ENCODE assay signal across 30 cellular contexts in the genomic region with DNA sequence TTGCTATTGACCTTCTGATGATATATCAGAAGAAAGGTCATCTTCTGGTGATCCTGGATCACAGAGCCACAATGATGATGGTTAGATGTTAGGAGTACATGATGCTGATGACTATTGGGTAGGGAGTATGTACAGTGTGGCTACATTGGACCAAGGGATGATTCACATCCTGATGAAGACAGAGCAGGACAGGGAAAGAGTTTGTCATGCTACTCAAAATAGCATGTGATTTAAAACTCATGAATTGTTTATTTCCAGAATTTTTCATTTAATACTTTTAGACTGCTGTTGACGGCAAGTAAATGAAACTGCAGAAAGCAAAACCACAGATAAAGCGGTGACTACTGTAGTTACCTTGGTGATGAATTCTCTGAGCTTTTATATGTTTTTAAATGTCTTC.
DNase-seq lines count a peak whose midpoint lies in the region; ATAC-seq, FAIRE-seq and TF ChIP-seq lines count a peak whose summit lies in the region.
"Had no signal": no experiment of that assay in that cellular context is flagged by ENCODE, and none has a peak within 500 bp of the region (broad histone marks: within the 10 kb centered on the region; RNA-seq: fewer than 3 reads in every experiment).

No MANE protein-coding gene starts in this region.

- H3K4me1 ChIP-seq in mammary epithelial cell (ENCODE audit: insufficient read depth, low read length): no peaks in the 10 kb centered on the region
- H3K4me1 ChIP-seq: esophagus squamous epithelium, SJSA1 had no signal

- no peak for TF ChIP-seq CTCF in mammary epithelial cell (conservative IDR thresholded peaks at IDR 0.05 in 1 of 2, IDR thresholded peaks at IDR 0.05 in 1 of 2; ENCODE audit: extremely low read depth in 1 of 2, insufficient read depth in 1 of 2, low read depth in 1 of 2, low read length in 2 of 2)

- FAIRE-seq in H54 (lab: Jason Lieb, UNC): peak; percentile 30
- FAIRE-seq: colon, GM12878 had no signal

- H3K36me3 ChIP-seq in mammary epithelial cell (ENCODE audit: insufficient read depth, low read length): no peaks in the 10 kb centered on the region
- H3K36me3 ChIP-seq: esophagus squamous epithelium, SJSA1, WERI-Rb-1 had no signal

- BruUV-seq in mammary epithelial cell (replicated peaks; lab: Mats Ljungman, UMichigan): no TSS peak

- CTCF ChIA-PET in mammary epithelial cell (lab: Charles Lee; ENCODE audit: low non-redundant PET): no interaction called here

- TF ChIP-seq POLR2A in H54 (IDR thresholded peaks at IDR 0.05; ENCODE audit: low read depth, low read length): no peak

- WGBS in mammary epithelial cell (ENCODE audit: low coverage, missing lambda C conversion rate): 100% methylated on average over 2 of the region's 2 CpGs

- peaks cover 3% of the 10 kb centered on the region for H3K9me3 ChIP-seq in mammary epithelial cell (replicated peaks; ENCODE audit: insufficient read depth, low read length)
- H3K9me3 ChIP-seq: esophagus squamous epithelium, SJSA1 had no signal

- DNase-seq in H54 (ENCODE audit: insufficient read length, low spot score) (no peak), NCI-H226 (peak; percentile 48), mammary epithelial cell (peak; percentile 48), non-pigmented ciliary epithelial cell (ENCODE audit: low read depth) (peak; percentile 43), NCI-H146 treated with DMSO at 0.1 percent for 48 hours (lab: John Stamatoyannopoulos, UW; ENCODE audit: unreplicated experiment) (no peak), COR-L47 (lab: John Stamatoyannopoulos, UW) (no peak)
- no peak for DNase-seq in stimulated activated naive CD4-positive, alpha-beta T cell treated with Interleukin-2 at 50 U/mL for 16 hours (lab: John Stamatoyannopoulos, UW)
- DNase-seq: activated CD4-positive, alpha-beta T cell treated with anti-CD3 and anti-CD28 coated beads, Interleukin-2, amount 10 ng/mL, durations not matched to agents 7 days and 5 days; CD8-positive, alpha-beta T cell; DMS53; effector memory CD8-positive, alpha-beta T cell; esophagus squamous epithelium; glutamatergic neuron; GOT3; mesenchymal stem cell; NCI-H1048; NCI-H2029 treated with DMSO at 0.1 percent for 48 hours; NCI-H446; occipital lobe; stimulated activated CD4-positive, alpha-beta T cell treated with anti-CD3 and anti-CD28 coated beads, Interleukin-2, amount 100 ng/mL, for 48 hours; stimulated activated naive B cell treated with anti-CD40 and anti-IgM and Interleukin-4, amounts not matched to agents 10 μg/mL and 1 μg/mL and 100 μg/mL, for 72 hours; T-helper 2 cell; WERI-Rb-1 had no signal

- no peak overlapping the region for H3K4me3 ChIP-seq in mammary epithelial cell (replicated peaks in 1 of 3; ENCODE audit: insufficient read depth in 1 of 3, low read depth in 2 of 3, low read length in 3 of 3)
- H3K4me3 ChIP-seq: esophagus squamous epithelium, GM12878, SJSA1, smooth muscle cell had no signal

- no peak overlapping the region for H3K9ac ChIP-seq in mammary epithelial cell (ENCODE audit: insufficient read depth, low read length)

- dilution Hi-C loops in mammary epithelial cell (cut with HindIII; ENCODE audit: low sequenced_read_pairs): no loop called here

- no peak overlapping the region for H3K27ac ChIP-seq in mammary epithelial cell (ENCODE audit: insufficient read depth, low read depth, low read length)
- H3K27ac ChIP-seq: esophagus squamous epithelium, SJSA1, WERI-Rb-1 had no signal

- no peak overlapping the region for H3K4me2 ChIP-seq in mammary epithelial cell (ENCODE audit: insufficient read depth, low read depth, low read length)
- H3K4me2 ChIP-seq: smooth muscle cell had no signal

- in situ Hi-C loops in mammary epithelial cell (cut with MboI; ENCODE audit: low sequenced_read_pairs in 2 of 2): no loop called here

- H3K79me2 ChIP-seq in mammary epithelial cell (ENCODE audit: insufficient read depth, low read length): no peaks in the 10 kb centered on the region

- intact Hi-C loops in mammary epithelial cell (cut with micrococcal nuclease): no loop called here

- ATAC-seq in HG03521 (IDR thresholded peaks at IDR 0.05; ENCODE audit: unreplicated experiment): no peak
- ATAC-seq: activated naive CD4-positive, alpha-beta T cell treated with anti-CD3 and anti-CD28 coated beads, Interleukin-2, amount 50 U/mL, for 72 hours; CD8-positive, alpha-beta T cell; effector memory CD8-positive, alpha-beta T cell; GM12878; Panc1; stimulated activated naive B cell treated with anti-CD40 and anti-IgM and Interleukin-4, amounts not matched to agents 10 μg/mL and 1 μg/mL and 100 μg/mL, for 72 hours had no signal

- H2AFZ ChIP-seq in mammary epithelial cell (ENCODE audit: low read depth, low read length): no peak overlapping the region

- H4K20me1 ChIP-seq in mammary epithelial cell (ENCODE audit: insufficient read depth, low read length): no peaks in the 10 kb centered on the region

- H3K27me3 ChIP-seq in mammary epithelial cell (ENCODE audit: insufficient read depth, low read length): no peaks in the 10 kb centered on the region
- H3K27me3 ChIP-seq: esophagus squamous epithelium, SJSA1 had no signal

Comparison
In these comparisons a context has a peak if more than half of its experiments do, and no peak if none do; other contexts are left out.
1. DNase-seq: peak in NCI-H226 (single experiment), mammary epithelial cell (single experiment) and non-pigmented ciliary epithelial cell (single experiment); none in H54 (single experiment), stimulated activated naive CD4-positive, alpha-beta T cell treated with Interleukin-2 at 50 U/mL for 16 hours (single experiment), NCI-H146 treated with DMSO at 0.1 percent for 48 hours (single experiment) and COR-L47 (single experiment).